18 cellular contexts compared by ENCODE assay signal in the genomic region with DNA sequence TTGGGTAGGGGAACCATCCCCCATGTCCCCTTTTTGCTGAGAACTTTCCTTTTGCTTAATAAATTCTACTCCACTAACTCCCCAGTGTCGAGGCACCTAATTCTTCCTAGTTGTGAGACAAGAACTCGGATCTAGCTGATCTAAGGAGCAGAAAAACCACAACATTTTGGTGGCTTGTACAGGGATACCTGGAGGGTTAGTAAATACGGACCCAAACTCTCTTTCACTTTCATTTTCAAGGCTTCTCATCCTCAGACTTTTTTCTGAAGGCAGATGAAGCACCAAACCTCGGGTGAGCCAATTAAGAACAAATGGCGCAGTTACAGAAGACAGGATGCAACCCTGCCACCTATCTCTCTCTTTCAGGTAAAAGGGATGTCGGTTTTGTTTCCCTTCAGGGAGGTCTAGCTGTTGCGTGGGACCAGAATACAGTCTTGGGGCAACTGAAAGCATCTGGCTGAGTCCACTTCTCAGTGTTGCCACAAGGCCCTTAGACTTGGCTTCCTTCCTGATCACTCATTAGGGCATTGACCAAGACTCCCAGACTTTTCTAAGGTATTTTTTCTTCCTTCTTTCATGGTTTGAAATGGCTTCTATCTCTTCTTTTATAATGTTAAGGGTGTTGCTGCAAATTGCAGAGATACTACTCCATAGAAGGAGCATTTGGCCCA. TPM values are rescaled to one million over a fixed set of nuclear protein-coding genes. Genes with fewer than 3 reads are reported as not detected.
DNase-seq lines count a peak whose midpoint lies in the region; ATAC-seq lines count a peak whose summit lies in the region.
"Had no signal": no experiment of that assay in that cellular context is flagged by ENCODE, and none has a peak within 500 bp of the region (broad histone marks: within the 10 kb centered on the region; RNA-seq: fewer than 3 reads in every experiment).

No MANE protein-coding gene starts in this region.

- H4K20me1 ChIP-seq in GM23248 (ENCODE audit: insufficient read depth), result no peaks in the 10 kb centered on the region

- H3K4me3 ChIP-seq in GM23248, result peak overlapping the region; percentile 16; the same call in 1 of the 2 replicates
- no peak overlapping the region for H3K4me3 ChIP-seq in naive thymus-derived CD4-positive, alpha-beta T cell (ENCODE audit: low read length)
- H3K4me3 ChIP-seq: heart left ventricle, pancreas had no signal

- POLR2A ChIA-PET in naive thymus-derived CD4-positive, alpha-beta T cell (lab: Charles Lee), result no interaction called here

- H3K36me3 ChIP-seq in GM23248 (ENCODE audit: low read depth), result no peaks in the 10 kb centered on the region
- H3K36me3 ChIP-seq in naive thymus-derived CD4-positive, alpha-beta T cell (ENCODE audit: control insufficient read depth in 2 of 3, insufficient read depth in 3 of 3, low read length in 3 of 3), result no peaks in the 10 kb centered on the region
- H3K36me3 ChIP-seq: heart left ventricle, pancreas had no signal

- 0 out of 2 replicates have a peak overlapping the region, but pooled peaks have one; percentile 33 for H2AFZ ChIP-seq in GM23248

- intact Hi-C loops in naive thymus-derived CD4-positive, alpha-beta T cell (cut with micrococcal nuclease), result no loop called here

- 43 to 49% methylated on average over 7 of the region's 7 CpGs for WGBS in GM23248 (ENCODE audit: low coverage in 1 of 2, low lambda C conversion rate in 2 of 2, missing lambda C conversion rate in 2 of 2), 2 experiments

- no peaks in the 10 kb centered on the region for H3F3A ChIP-seq in GM23248 (ENCODE audit: insufficient read depth)

- no peaks in the 10 kb centered on the region for H3K36me3 Mint-ChIP-seq in activated T-cell treated with anti-CD3 and anti-CD28 coated beads, Interleukin-2, amount 50 U/mL, for 72 hours (ENCODE audit: insufficient read depth in 2 of 2)
- H3K36me3 Mint-ChIP-seq in T-helper 17 cell (ENCODE audit: low read depth), result peaks cover 3% of the 10 kb centered on the region
- H3K36me3 Mint-ChIP-seq in naive thymus-derived CD4-positive, alpha-beta T cell, result no peaks in the 10 kb centered on the region

- no peak overlapping the region for H3K27ac ChIP-seq in GM23248
- no peak overlapping the region for H3K27ac ChIP-seq in naive thymus-derived CD4-positive, alpha-beta T cell (ENCODE audit: low read depth, low read length)
- H3K27ac ChIP-seq: epithelial cell of prostate, heart left ventricle, pancreas had no signal

- no peak overlapping the region for H3K9ac ChIP-seq in GM23248

- no peak overlapping the region for H3K4me2 ChIP-seq in GM23248 (ENCODE audit: unreplicated experiment)

- H3K27ac Mint-ChIP-seq in activated T-cell treated with anti-CD3 and anti-CD28 coated beads, Interleukin-2, amount 50 U/mL, for 72 hours, result peak overlapping the region; percentile 80
- peak overlapping the region; percentile 66 for H3K27ac Mint-ChIP-seq in T-helper 17 cell
- peak overlapping the region in 1 of 9 donors; percentile 3 for H3K27ac Mint-ChIP-seq in naive thymus-derived CD4-positive, alpha-beta T cell

- no peaks in the 10 kb centered on the region for H3K4me1 ChIP-seq in GM23248 (ENCODE audit: insufficient read depth)
- H3K4me1 ChIP-seq in naive thymus-derived CD4-positive, alpha-beta T cell (ENCODE audit: control insufficient read depth in 2 of 2, insufficient read depth in 2 of 2, low read length in 2 of 2), result no peaks in the 10 kb centered on the region
- H3K4me1 ChIP-seq: heart left ventricle, pancreas had no signal

- H3K4me3 Mint-ChIP-seq in activated T-cell treated with anti-CD3 and anti-CD28 coated beads, Interleukin-2, amount 50 U/mL, for 72 hours, result peak overlapping the region; percentile 26 to 83
- peak overlapping the region; percentile 70 for H3K4me3 Mint-ChIP-seq in T-helper 17 cell
- peak overlapping the region in 9 of 10 donors; percentile 13 to 57 (median 46) for H3K4me3 Mint-ChIP-seq in naive thymus-derived CD4-positive, alpha-beta T cell

- no peaks in the 10 kb centered on the region for H3K79me2 ChIP-seq in GM23248 (ENCODE audit: insufficient read depth)

- in situ Hi-C loops in GM23248 (cut with MboI) (loop anchor here (25.0 kb wide), 1 partner anchor 1537 kb away; no protein-coding TSS in a partner anchor), ACHN (cut with HindIII; ENCODE audit: low pct_ligation_motif_present, low pct_unique_long_range_greater_than_20kb, low sequenced_read_pairs) (no loop called here)

- no peaks in the 10 kb centered on the region for H3K9me2 ChIP-seq in GM23248 (ENCODE audit: insufficient read depth)

- H3K9me3 ChIP-seq in GM23248 (ENCODE audit: low read depth) (no peaks in the 10 kb centered on the region), T-helper 17 cell (ENCODE audit: control insufficient read depth, low read length, poor library complexity, severe bottlenecking) (no peaks in the 10 kb centered on the region)
- no peaks in the 10 kb centered on the region for H3K9me3 ChIP-seq in naive thymus-derived CD4-positive, alpha-beta T cell (ENCODE audit: control insufficient read depth in 2 of 3, low read length in 3 of 3)
- H3K9me3 ChIP-seq: pancreas had no signal

- CTCF ChIA-PET in naive thymus-derived CD4-positive, alpha-beta T cell (lab: Charles Lee), result no interaction called here

- H3K27me3 ChIP-seq in GM23248 (replicated peaks; ENCODE audit: insufficient read depth), result 0 out of 2 replicates have a peak, but pooled peaks cover 9% of the 10 kb centered on the region
- H3K27me3 ChIP-seq in naive thymus-derived CD4-positive, alpha-beta T cell (ENCODE audit: control insufficient read depth in 2 of 2, insufficient read depth in 2 of 2, low read length in 2 of 2), result no peaks in the 10 kb centered on the region
- H3K27me3 ChIP-seq: heart left ventricle, pancreas had no signal

- H3K9me3 Mint-ChIP-seq in activated T-cell treated with anti-CD3 and anti-CD28 coated beads, Interleukin-2, amount 50 U/mL, for 72 hours, result peaks cover 0 to 1% of the 10 kb centered on the region in 2 donors
- H3K9me3 Mint-ChIP-seq in naive thymus-derived CD4-positive, alpha-beta T cell, result peaks cover 0 to 4% (median 0%) of the 10 kb centered on the region in 11 donors

- peak in 1 of 2 donors; percentile 57 for ATAC-seq in activated T-cell treated with anti-CD3 and anti-CD28 coated beads, Interleukin-2, amount 50 U/mL, for 72 hours (replicated peaks in 1 of 2)
- ATAC-seq in T-helper 17 cell (peak; percentile 20), GM21515 (IDR thresholded peaks at IDR 0.05; ENCODE audit: unreplicated experiment) (no peak)
- ATAC-seq in naive thymus-derived CD4-positive, alpha-beta T cell, result no peak
- ATAC-seq: heart left ventricle, pancreas had no signal

- no peaks in the 10 kb centered on the region for H3K27me3 Mint-ChIP-seq in activated T-cell treated with anti-CD3 and anti-CD28 coated beads, Interleukin-2, amount 50 U/mL, for 72 hours (ENCODE audit: low read depth)
- peaks cover 2% of the 10 kb centered on the region for H3K27me3 Mint-ChIP-seq in T-helper 17 cell
- peaks cover 0 to 11% (median 2%) of the 10 kb centered on the region in 5 donors for H3K27me3 Mint-ChIP-seq in naive thymus-derived CD4-positive, alpha-beta T cell

- H3K4me1 Mint-ChIP-seq in activated T-cell treated with anti-CD3 and anti-CD28 coated beads, Interleukin-2, amount 50 U/mL, for 72 hours (ENCODE audit: low read depth), result no peaks in the 10 kb centered on the region
- H3K4me1 Mint-ChIP-seq in T-helper 17 cell, result peaks cover 10% of the 10 kb centered on the region
- peaks cover 0 to 20% (median 9%) of the 10 kb centered on the region in 7 donors for H3K4me1 Mint-ChIP-seq in naive thymus-derived CD4-positive, alpha-beta T cell

- no peak for DNase-seq in activated T-cell treated with anti-CD3 and anti-CD28 coated beads, Interleukin-2, amount 50 U/mL, for 72 hours
- DNase-seq in activated T-cell treated with anti-CD3 and anti-CD28 coated beads, Interleukin-2, amount 50 U/mL, for 48 hours, result no peak
- DNase-seq in GM23248, result no peak
- DNase-seq in T-helper 17 cell, result no peak
- no peak for DNase-seq in naive thymus-derived CD4-positive, alpha-beta T cell
- no peak for DNase-seq in D341Med (ENCODE audit: low spot score)
- DNase-seq in ACHN, result no peak
- DNase-seq: amygdala, DMS 273 treated with DMSO at 0.1 percent for 48 hours, heart left ventricle, islet precursor cell, midbrain, NCI-H1092 treated with DMSO at 0.1 percent for 48 hours, NCI-H2227 treated with DMSO at 0.1 percent for 48 hours, small intestine had no signal

RNA-seq across cellular contexts. Expression of a gene that starts 11.1 kb away (rescaled TPM):
- not detected for total RNA-seq in activated T-cell treated with anti-CD3 and anti-CD28 coated beads, Interleukin-2, amount 50 U/mL, for 72 hours
- not detected in 2 replicates for total RNA-seq in GM23248 (2014; rRNA removed; shearing (Covaris generic))
- not detected in 2 replicates for polyA plus RNA-seq in GM23248 (2016; fragmentation: Nextera tagmentation; extraction: Ambion mirVana)
- not detected for total RNA-seq in T-helper 17 cell
- not detected for total RNA-seq in naive thymus-derived CD4-positive, alpha-beta T cell
- not detected for polyA plus RNA-seq in naive thymus-derived CD4-positive, alpha-beta T cell
